ENCODE assay signal across 11 cellular contexts in genomic region chr11:34749666-34750659, GRCh38.
DNase-seq lines count a peak whose midpoint lies in the region; ATAC-seq and TF ChIP-seq lines count a peak whose summit lies in the region.
"Had no signal": no experiment of that assay in that cellular context is flagged by ENCODE, and none has a peak within 500 bp of the region (broad histone marks: within the 10 kb centered on the region; RNA-seq: fewer than 3 reads in every experiment).

No MANE protein-coding gene starts in this region.

- CTCF ChIA-PET in BJ (lab: Yijun Ruan, JAX), result no interaction called here

- H3K4me1 ChIP-seq in RWPE2 (ENCODE audit: insufficient read depth, poor library complexity, severe bottlenecking) (peaks cover 18% of the 10 kb centered on the region), prostate gland (replicated peaks) (peaks cover 5% of the 10 kb centered on the region)

- WGBS in prostate gland, result 19% methylated on average over 8 of the region's 8 CpGs

- intact Hi-C loops in prostate gland (cut with DNase I), result no loop called here

- H3K36me3 ChIP-seq in BJ (ENCODE audit: control insufficient read depth, insufficient read depth, low read length) (no peaks in the 10 kb centered on the region), RWPE2 (ENCODE audit: low read depth) (no peaks in the 10 kb centered on the region), prostate gland (no peaks in the 10 kb centered on the region)

- no peak for TF ChIP-seq CTCF in BJ (IDR thresholded peaks at IDR 0.05; ENCODE audit: insufficient read depth, low read depth, low read length)
- TF ChIP-seq CTCF in RWPE2 (IDR thresholded peaks at IDR 0.05; ENCODE audit: poor library complexity, severe bottlenecking), result no peak
- no peak for TF ChIP-seq CTCF in prostate gland (IDR thresholded peaks at IDR 0.05)

- H3K4me3 ChIP-seq in BJ (ENCODE audit: low read depth, low read length) (no peak overlapping the region), RWPE2 (ENCODE audit: severe bottlenecking) (no peak overlapping the region), prostate gland (no peak overlapping the region)

- no peak for TF ChIP-seq POLR2A in prostate gland (IDR thresholded peaks at IDR 0.05)

- POLR2A ChIA-PET in BJ (lab: Charles Lee), result no interaction called here

- peak overlapping the region; percentile 78 for H3K27ac ChIP-seq in RWPE2 (ENCODE audit: poor library complexity, severe bottlenecking)
- H3K27ac ChIP-seq in prostate gland, result peak overlapping the region; percentile 79 to 87

- ATAC-seq in RWPE2 (ENCODE audit: low read depth) (peak; percentile 98), GM19463 (IDR thresholded peaks at IDR 0.05; ENCODE audit: unreplicated experiment) (no peak), HG03457 (IDR thresholded peaks at IDR 0.05; ENCODE audit: unreplicated experiment) (no peak)
- ATAC-seq: SK-N-SH treated with all-trans-retinoic acid at 6 μM for 48 hours had no signal

- H3K27me3 ChIP-seq in BJ (ENCODE audit: control insufficient read depth, insufficient read depth, low read length) (peaks cover 10% of the 10 kb centered on the region), RWPE2 (ENCODE audit: insufficient read depth, poor library complexity, severe bottlenecking) (no peaks in the 10 kb centered on the region), prostate gland (replicated peaks; ENCODE audit: insufficient read depth) (no peaks in the 10 kb centered on the region)

- H3K9me3 ChIP-seq in RWPE2 (ENCODE audit: severe bottlenecking) (no peaks in the 10 kb centered on the region), prostate gland (no peaks in the 10 kb centered on the region)

- DNase-seq in BJ (ENCODE audit: low read depth) (peak; percentile 15), RWPE2 (ENCODE audit: low spot score) (no peak), fibroblast of the conjunctiva (ENCODE audit: low read depth) (peak; percentile 94), prostate gland (ENCODE audit: low spot score) (peak; percentile 94), 8988T (no peak), mesenteric fat pad (ENCODE audit: low spot score) (no peak)
- DNase-seq: COR-L47, NCI-H1417 treated with DMSO at 0.1 percent for 48 hours had no signal

Comparison
In these comparisons a context has a peak if more than half of its experiments do, and no peak if none do; other contexts are left out.
1. DNase-seq: peak in BJ (single experiment), fibroblast of the conjunctiva (single experiment) and prostate gland (single experiment); none in RWPE2 (single experiment), 8988T (single experiment) and mesenteric fat pad (single experiment).